In genomic region chr6:111329882-111330633, GRCh38 we compare ENCODE assay signal across 16 cellular contexts.
DNase-seq lines count a peak whose midpoint lies in the region; ATAC-seq and TF ChIP-seq lines count a peak whose summit lies in the region.
"Had no signal": no experiment of that assay in that cellular context is flagged by ENCODE, and none has a peak within 500 bp of the region (broad histone marks: within the 10 kb centered on the region; RNA-seq: fewer than 3 reads in every experiment).

No MANE protein-coding gene starts in this region.

- no peaks in the 10 kb centered on the region for H3K27me3 Mint-ChIP-seq in glutamatergic neuron (ENCODE audit: unreplicated experiment)
- H3K27me3 Mint-ChIP-seq: activated naive CD8-positive, alpha-beta T cell treated with anti-CD3 and anti-CD28 coated beads, Interleukin-2, amount 10 ng/mL, durations not matched to agents 7 days and 5 days had no signal

- H3K27me3 ChIP-seq in A673 (replicated peaks; ENCODE audit: insufficient read depth, low read depth, low read length, poor library complexity) = no peaks in the 10 kb centered on the region
- H3K27me3 ChIP-seq: esophagus muscularis mucosa, uterus had no signal

- no peaks in the 10 kb centered on the region for H3K9me3 ChIP-seq in A673 (ENCODE audit: low read depth, low read length, poor library complexity, severe bottlenecking)
- H3K9me3 ChIP-seq: esophagus muscularis mucosa, uterus had no signal

- H3K36me3 ChIP-seq in A673 (ENCODE audit: insufficient read depth, low read length, poor library complexity, severe bottlenecking) = peaks cover 12% of the 10 kb centered on the region

- no peak overlapping the region for H3K4me3 Mint-ChIP-seq in glutamatergic neuron (ENCODE audit: unreplicated experiment)
- H3K4me3 Mint-ChIP-seq: activated naive CD8-positive, alpha-beta T cell treated with anti-CD3 and anti-CD28 coated beads, Interleukin-2, amount 10 ng/mL, durations not matched to agents 7 days and 5 days; mesothelial cell of epicardium had no signal

- POLR2A ChIA-PET in A673 (lab: Charles Lee; ENCODE audit: low non-redundant PET) = no interaction called here

- no peak overlapping the region for H3K27ac Mint-ChIP-seq in glutamatergic neuron (ENCODE audit: unreplicated experiment)
- H3K27ac Mint-ChIP-seq: activated naive CD8-positive, alpha-beta T cell treated with anti-CD3 and anti-CD28 coated beads, Interleukin-2, amount 10 ng/mL, durations not matched to agents 7 days and 5 days; mesothelial cell of epicardium had no signal

- intact Hi-C loops in A673 (cut with micrococcal nuclease; ENCODE audit: unreplicated experiment) = no loop called here

- ATAC-seq in GM19397 (IDR thresholded peaks at IDR 0.05; ENCODE audit: unreplicated experiment) (peak; percentile 44), HG02678 (IDR thresholded peaks at IDR 0.05; ENCODE audit: unreplicated experiment) (peak; percentile 89), HG03520 (IDR thresholded peaks at IDR 0.05; ENCODE audit: unreplicated experiment) (peak; percentile 65)

- H3K4me1 Mint-ChIP-seq in glutamatergic neuron (ENCODE audit: low read depth, unreplicated experiment) = no peaks in the 10 kb centered on the region
- H3K4me1 Mint-ChIP-seq: activated naive CD8-positive, alpha-beta T cell treated with anti-CD3 and anti-CD28 coated beads, Interleukin-2, amount 10 ng/mL, durations not matched to agents 7 days and 5 days; mesothelial cell of epicardium had no signal

- DNase-seq in GM13976 (ENCODE audit: low spot score) (peak; percentile 47), glutamatergic neuron (no peak), A673 (ENCODE audit: low spot score) (no peak), putamen (ENCODE audit: low spot score) (no peak), NCI-H345 treated with DMSO at 0.1 percent for 48 hours (lab: John Stamatoyannopoulos, UW; ENCODE audit: unreplicated experiment) (no peak)
- DNase-seq: activated naive CD8-positive, alpha-beta T cell treated with anti-CD3 and anti-CD28 coated beads, Interleukin-2, amount 10 ng/mL, durations not matched to agents 7 days and 5 days; IMR-90; NCI-H526 treated with DMSO at 0.1 percent for 48 hours; stimulated activated CD4-positive, alpha-beta T cell treated with anti-CD3 and anti-CD28 coated beads, Interleukin-15, amount 100 ng/mL, for 24 hours; stimulated activated CD8-positive, alpha-beta memory T cell treated with anti-CD3 and anti-CD28 coated beads, Interleukin-4, amount 100 ng/mL, for 48 hours; uterus had no signal

- BruUV-seq in A673 (replicated peaks; lab: Mats Ljungman, UMichigan) = no TSS peak

- H3K9me3 Mint-ChIP-seq in glutamatergic neuron (ENCODE audit: unreplicated experiment) = no peaks in the 10 kb centered on the region
- H3K9me3 Mint-ChIP-seq: activated naive CD8-positive, alpha-beta T cell treated with anti-CD3 and anti-CD28 coated beads, Interleukin-2, amount 10 ng/mL, durations not matched to agents 7 days and 5 days; mesothelial cell of epicardium had no signal

- CTCF ChIA-PET in A673 (lab: Charles Lee) = no interaction called here

- in situ Hi-C loops in GM13976 (cut with MboI; ENCODE audit: low sequenced_read_pairs, unreplicated experiment) = no loop called here

- H3K27ac ChIP-seq in A673 (ENCODE audit: low read depth, low read length, poor library complexity, severe bottlenecking) = no peak overlapping the region
- H3K27ac ChIP-seq: esophagus muscularis mucosa, uterus had no signal

- TF ChIP-seq CTCF in GM13976 (IDR thresholded peaks at IDR 0.05; ENCODE audit: borderline replicate concordance, control extremely low read depth, extremely low read depth, insufficient read depth, missing control alignments) = no peak
- no peak for TF ChIP-seq CTCF in glutamatergic neuron (IDR thresholded peaks at IDR 0.05; ENCODE audit: partially characterized antibody, unreplicated experiment)
- no peak for TF ChIP-seq CTCF in A673 (conservative IDR thresholded peaks at IDR 0.05; ENCODE audit: low read depth, low read length)

- H3K36me3 Mint-ChIP-seq in glutamatergic neuron (ENCODE audit: unreplicated experiment) = no peaks in the 10 kb centered on the region

- no peaks in the 10 kb centered on the region for H3K4me1 ChIP-seq in A673 (ENCODE audit: insufficient read depth, low read length, poor library complexity, severe bottlenecking)
- H3K4me1 ChIP-seq: esophagus muscularis mucosa, uterus had no signal

- no peak overlapping the region for H3K4me3 ChIP-seq in A673 (ENCODE audit: low read depth, low read length, poor library complexity, severe bottlenecking)
- H3K4me3 ChIP-seq: esophagus muscularis mucosa, uterus had no signal
